In the genomic region with DNA sequence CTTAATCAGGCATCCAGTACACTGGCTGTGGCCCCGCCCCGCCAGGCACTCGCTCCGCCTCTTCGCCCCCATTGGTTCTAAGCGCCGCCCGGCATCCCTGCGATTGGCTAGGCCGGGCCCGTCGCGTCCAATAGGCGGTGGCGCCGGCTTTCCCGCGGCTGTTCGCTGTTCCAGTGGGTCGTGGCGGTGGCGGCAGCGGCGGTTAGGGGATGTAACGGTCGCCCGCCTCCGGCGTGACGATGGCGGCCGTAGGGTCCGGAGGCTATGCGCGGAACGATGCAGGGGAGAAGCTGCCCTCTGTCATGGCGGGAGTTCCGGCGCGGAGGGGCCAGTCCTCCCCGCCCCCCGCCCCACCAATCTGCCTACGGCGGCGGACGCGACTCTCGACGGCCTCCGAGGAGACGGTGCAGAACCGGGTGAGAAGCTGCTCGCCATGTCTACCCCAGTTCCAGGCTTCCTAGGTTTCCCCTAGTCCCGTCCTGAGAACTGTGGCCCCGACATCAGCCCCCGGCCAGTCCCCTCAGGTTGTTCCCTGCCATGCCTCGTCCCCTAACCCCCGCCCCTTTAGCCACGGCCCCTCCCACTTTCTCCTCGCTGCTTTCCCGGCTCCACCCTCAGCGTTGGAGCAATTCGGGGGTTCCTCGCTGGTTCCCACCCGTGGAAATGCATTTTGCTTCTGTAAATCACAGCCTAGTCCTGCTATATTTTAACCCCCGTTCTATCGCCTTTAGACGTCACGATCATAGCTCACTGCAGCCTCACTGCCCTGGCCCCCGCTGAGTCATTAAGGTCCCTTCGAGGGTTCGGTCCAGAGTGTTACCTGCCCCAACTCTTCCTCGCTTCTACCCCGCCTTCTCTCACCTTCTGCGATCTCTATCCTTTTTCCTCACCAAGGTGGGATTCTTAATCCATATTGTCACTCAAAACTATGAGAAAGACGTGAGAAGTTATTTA, we compare ENCODE assay signal across 8 cellular contexts. TPM values are rescaled to one million over a fixed set of nuclear protein-coding genes. Genes with fewer than 3 reads are reported as not detected.
DNase-seq lines count a peak whose midpoint lies in the region; ATAC-seq and TF ChIP-seq lines count a peak whose summit lies in the region.

A gene (plus strand): TSS at position 165 of the 954 bp plus-strand sequence. CDS start 75 bp downstream, at position 240.

- no peaks in the 10 kb centered on the region for H3K9me3 Mint-ChIP-seq in mesothelial cell of epicardium

- H3K36me3 Mint-ChIP-seq in mesothelial cell of epicardium, result peaks cover 2% of the 10 kb centered on the region

- ATAC-seq in GM21367 (IDR thresholded peaks at IDR 0.05; ENCODE audit: unreplicated experiment), result peak; percentile 60

- H3K4me1 Mint-ChIP-seq in mesothelial cell of epicardium, result peaks cover 23% of the 10 kb centered on the region

- H3K27ac Mint-ChIP-seq in mesothelial cell of epicardium, result peak within 1 kb of the TSS; percentile 99

- DNase-seq in COLO668 (lab: John Stamatoyannopoulos, UW; ENCODE audit: unreplicated experiment) (peak; percentile 96), HT1080 (ENCODE audit: low read depth) (no peak), NOMO-1 (lab: John Stamatoyannopoulos, UW; ENCODE audit: unreplicated experiment in 2 of 2) (peak; percentile 94 to 97), mesothelial cell of epicardium (ENCODE audit: low spot score in 2 of 2, unreplicated experiment in 2 of 2) (peak; percentile 89 to 98)
- peak; percentile 98 for DNase-seq in activated CD8-positive, alpha-beta memory T cell treated with anti-CD3 and anti-CD28 coated beads for 24 hours
- peak; percentile 95 for DNase-seq in effector CD8-positive, alpha-beta T cell (lab: John Stamatoyannopoulos, UW)
- peak; percentile 88 to 92 for DNase-seq in stimulated activated CD8-positive, alpha-beta memory T cell treated with anti-CD3 and anti-CD28 coated beads, Interleukin-2, amount 100 ng/mL, for 1 hour (ENCODE audit: low read depth in 2 of 2)

- H3K4me3 Mint-ChIP-seq in mesothelial cell of epicardium, result peak within 1 kb of the TSS; percentile 95

- no peaks in the 10 kb centered on the region for H3K27me3 Mint-ChIP-seq in mesothelial cell of epicardium (ENCODE audit: low read depth)

- TF ChIP-seq CTCF in mesothelial cell of epicardium (IDR thresholded peaks at IDR 0.05; ENCODE audit: unreplicated experiment), result no peak

RNA-seq across cellular contexts. Expression of the gene that starts here (rescaled TPM):
- 17.4 and 20.2 TPM in 2 replicates for total RNA-seq in HT1080 (2014; rRNA removed; shearing (Covaris generic))
- polyA plus RNA-seq in HT1080 (2015; cell fraction: cytosol; rRNA removed), result 9.3 and 9.4 TPM in 2 replicates
- 21.8 and 25.3 TPM in 2 replicates for polyA plus RNA-seq in HT1080 (2015; cell fraction: nucleus; rRNA removed)
- total RNA-seq in mesothelial cell of epicardium, result 5.1 to 7.1 TPM (median 5.9 TPM) in 3 replicates
